23 cellular contexts compared by ENCODE assay signal in the genomic region with DNA sequence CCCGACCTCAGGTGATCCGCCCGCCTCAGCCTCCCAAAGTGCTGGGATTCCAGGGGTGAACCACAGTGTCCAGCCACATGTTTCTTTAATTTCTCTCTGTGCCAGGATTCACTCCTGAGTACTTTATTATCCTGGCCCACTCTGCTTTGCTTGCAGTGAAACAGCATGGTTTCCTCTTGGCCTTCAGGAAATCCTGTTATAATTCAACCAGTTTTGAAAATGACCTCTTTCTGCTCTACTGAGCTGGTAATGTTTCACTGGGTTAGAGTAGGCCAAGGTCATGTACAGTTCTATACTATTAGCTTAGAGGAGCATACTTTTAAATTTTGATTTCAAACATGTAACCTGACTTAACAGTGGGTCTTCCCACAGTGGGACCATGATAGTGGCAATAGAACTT.
DNase-seq lines count a peak whose midpoint lies in the region; ATAC-seq and TF ChIP-seq lines count a peak whose summit lies in the region.
"Had no signal": no experiment of that assay in that cellular context is flagged by ENCODE, and none has a peak within 500 bp of the region (broad histone marks: within the 10 kb centered on the region; RNA-seq: fewer than 3 reads in every experiment).

No MANE protein-coding gene starts in this region.

- TF ChIP-seq EP300 in stomach (IDR thresholded peaks at IDR 0.05): no peak

- intact Hi-C loops in esophagus squamous epithelium (cut with DNase I): no loop called here
- intact Hi-C loops in stomach (cut with DNase I; ENCODE audit: low total_unique reads): no loop called here

- H3K4me1 ChIP-seq in esophagus squamous epithelium (peaks cover 0 to 58% (median 0%) of the 10 kb centered on the region in 3 donors), stomach (peaks cover 0 to 7% (median 0%) of the 10 kb centered on the region in 4 donors)
- H3K4me1 ChIP-seq: A549, left lung had no signal

- WGBS in esophagus squamous epithelium, 2 donors: 61 to 72% methylated on average over 3 of the region's 3 CpGs
- WGBS in stomach, 5 donors: 65 to 96% (median 79%) methylated on average over 3 of the region's 3 CpGs

- TF ChIP-seq CTCF in esophagus squamous epithelium (IDR thresholded peaks at IDR 0.05) (no peak), stomach (IDR thresholded peaks at IDR 0.05) (no peak)

- H3K27me3 ChIP-seq in esophagus squamous epithelium (no peaks in the 10 kb centered on the region), stomach (no peaks in the 10 kb centered on the region)
- H3K27me3 ChIP-seq: left lung, ovary, sigmoid colon, vagina had no signal

- TF ChIP-seq POLR2A in esophagus squamous epithelium (IDR thresholded peaks at IDR 0.05) (no peak), stomach (IDR thresholded peaks at IDR 0.05) (no peak)

- no peaks in the 10 kb centered on the region for H3K9me3 ChIP-seq in esophagus squamous epithelium
- H3K9me3 ChIP-seq in stomach: no peaks in the 10 kb centered on the region
- H3K9me3 ChIP-seq: A549, left lung, ovary, sigmoid colon, vagina had no signal

- no peaks in the 10 kb centered on the region for H3K36me3 ChIP-seq in esophagus squamous epithelium
- H3K36me3 ChIP-seq in stomach: no peaks in the 10 kb centered on the region
- H3K36me3 ChIP-seq: left lung, ovary, sigmoid colon, vagina had no signal

- DNase-seq in esophagus squamous epithelium (lab: John Stamatoyannopoulos, UW) (no peak), NCI-H446 (lab: John Stamatoyannopoulos, UW) (no peak), T-helper 9 cell (no peak), stomach (no peak)
- DNase-seq in stimulated activated CD4-positive, alpha-beta T cell treated with anti-CD3 and anti-CD28 coated beads, Interleukin-2, amount 100 ng/mL, for 24 hours: no peak
- DNase-seq: activated CD4-positive, alpha-beta T cell treated with anti-CD3 and anti-CD28 coated beads, Interleukin-2, amount 50 U/mL, for 48 hours; activated T-cell treated with anti-CD3 and anti-CD28 coated beads, Interleukin-2, amount 50 U/mL, for 1 hour; foreskin melanocyte; HFFc6; left lung; NCI-H1436 treated with DMSO at 0.1 percent for 48 hours; NCI-H2227 treated with DMSO at 0.1 percent for 48 hours; ovary; RPMI8226; sigmoid colon; stimulated activated CD4-positive, alpha-beta T cell treated with anti-CD3 and anti-CD28 coated beads, Interleukin-1b, Interleukin-23, amount 100 ng/mL, for 48 hours had no signal

- peak; percentile 68 for ATAC-seq in GM19463 (IDR thresholded peaks at IDR 0.05; ENCODE audit: unreplicated experiment)
- ATAC-seq in HG03139 (IDR thresholded peaks at IDR 0.05; ENCODE audit: unreplicated experiment): peak; percentile 73
- ATAC-seq: A549; activated naive CD4-positive, alpha-beta T cell treated with anti-CD3 and anti-CD28 coated beads, Interleukin-2, amount 50 U/mL, for 72 hours; left lung had no signal

- peak overlapping the region; percentile 11 to 77 (median 48) for H3K27ac ChIP-seq in esophagus squamous epithelium
- H3K27ac ChIP-seq in stomach: no peak overlapping the region
- H3K27ac ChIP-seq: A549, C4-2B, left lung, ovary, vagina had no signal

- H3K4me3 ChIP-seq in GM08714 (ENCODE audit: low read length) (peak overlapping the region; percentile 51; the same call in 1 of the 2 replicates), esophagus squamous epithelium (no peak overlapping the region), stomach (no peak overlapping the region)
- H3K4me3 ChIP-seq: A549, left lung, ovary, sigmoid colon, vagina had no signal

Comparison
In these comparisons a context has a peak if more than half of its experiments do, and no peak if none do; other contexts are left out.
1. H3K27ac ChIP-seq: peak in esophagus squamous epithelium (4 of 4); none in stomach (0 of 5).